ENCODE assay signal across 26 cellular contexts in genomic region chr12:5276327-5276880, GRCh38.
DNase-seq lines count a peak whose midpoint lies in the region; ATAC-seq and TF ChIP-seq lines count a peak whose summit lies in the region.
"Had no signal": no experiment of that assay in that cellular context is flagged by ENCODE, and none has a peak within 500 bp of the region (broad histone marks: within the 10 kb centered on the region; RNA-seq: fewer than 3 reads in every experiment).

No MANE protein-coding gene starts in this region.

- H3K36me3 ChIP-seq in mesendoderm (ENCODE audit: control insufficient read depth, insufficient read depth, low read length) (no peaks in the 10 kb centered on the region), osteoblast (ENCODE audit: insufficient read depth, low read length) (no peaks in the 10 kb centered on the region)
- H3K36me3 ChIP-seq: sigmoid colon, upper lobe of right lung, WERI-Rb-1 had no signal

- no peaks in the 10 kb centered on the region for H3K79me2 ChIP-seq in mesendoderm (ENCODE audit: control insufficient read depth, insufficient read depth, low read length)
- no peaks in the 10 kb centered on the region for H3K79me2 ChIP-seq in osteoblast (ENCODE audit: insufficient read depth, low read length)

- no peak for TF ChIP-seq CTCF in osteoblast (IDR thresholded peaks at IDR 0.05; ENCODE audit: extremely low read depth, low read depth, low read length)

- no peak overlapping the region for H3K56ac ChIP-seq in mesendoderm (ENCODE audit: low read length)

- H2BK5ac ChIP-seq in mesendoderm (ENCODE audit: low read length): no peak overlapping the region

- no peak overlapping the region for H3K23ac ChIP-seq in mesendoderm (ENCODE audit: low read length)

- H4K20me1 ChIP-seq in osteoblast (ENCODE audit: insufficient read depth, low read length): no peaks in the 10 kb centered on the region

- H3K27ac ChIP-seq in mesendoderm (ENCODE audit: low read depth, low read length) (no peak overlapping the region), osteoblast (ENCODE audit: low read depth, low read length) (no peak overlapping the region)
- H3K27ac ChIP-seq: psoas muscle, sigmoid colon, upper lobe of right lung, WERI-Rb-1 had no signal

- H4K8ac ChIP-seq in mesendoderm (ENCODE audit: low read depth, low read length): no peak overlapping the region

- H3K4me1 ChIP-seq in mesendoderm (ENCODE audit: control insufficient read depth, low read depth, low read length) (no peaks in the 10 kb centered on the region), osteoblast (ENCODE audit: insufficient read depth, low read length) (no peaks in the 10 kb centered on the region)
- H3K4me1 ChIP-seq: psoas muscle, sigmoid colon, upper lobe of right lung had no signal

- H3K4ac ChIP-seq in mesendoderm (ENCODE audit: low read depth, low read length): no peak overlapping the region

- H3K79me1 ChIP-seq in mesendoderm (ENCODE audit: low read length): no peaks in the 10 kb centered on the region

- H2AK5ac ChIP-seq in mesendoderm (ENCODE audit: low read length): no peak overlapping the region

- H3K18ac ChIP-seq in mesendoderm (ENCODE audit: low read length): peak overlapping the region; percentile 13

- H3K9me3 ChIP-seq in osteoblast (ENCODE audit: low read depth, low read length): peaks cover 3% of the 10 kb centered on the region
- H3K9me3 ChIP-seq: psoas muscle, sigmoid colon, upper lobe of right lung had no signal

- no peak overlapping the region for H3K9ac ChIP-seq in mesendoderm (ENCODE audit: low read length)

- H2BK120ac ChIP-seq in mesendoderm (ENCODE audit: low read depth, low read length): no peak overlapping the region

- ATAC-seq in HG03460 (IDR thresholded peaks at IDR 0.05; ENCODE audit: unreplicated experiment): no peak
- no peak for ATAC-seq in GM18520 (IDR thresholded peaks at IDR 0.05; ENCODE audit: unreplicated experiment)
- ATAC-seq: activated CD8-positive, alpha-beta memory T cell treated with anti-CD3 and anti-CD28 coated beads, Interleukin-2, amount 10 ng/mL, durations not matched to agents 7 days and 5 days; left ventricle myocardium superior; stimulated activated effector memory CD8-positive, alpha-beta T cell treated with anti-CD3 and anti-CD28 coated beads, Interleukin-12 subunit alpha, Interleukin-12 subunit beta, amount 100 ng/mL, for 72 hours; upper lobe of right lung had no signal

- WGBS in mesendoderm (ENCODE audit: extremely low coverage, insufficient coverage, low lambda C conversion rate): no CpG with 5 or more reads among the region's 4 CpGs

- H2AFZ ChIP-seq in osteoblast (ENCODE audit: low read length): no peak overlapping the region

- DNase-seq in NCI-H2081 (lab: John Stamatoyannopoulos, UW) (peak; percentile 36 to 74), NCI-H2081 treated with DMSO at 0.1 percent for 48 hours (lab: John Stamatoyannopoulos, UW) (no peak), NCI-H1105 treated with DMSO at 0.1 percent for 48 hours (lab: John Stamatoyannopoulos, UW) (peak; percentile 72), NCI-H69 (lab: John Stamatoyannopoulos, UW) (peak; percentile 90), mesendoderm (peak; percentile 71), osteoblast (ENCODE audit: insufficient read length, low spot score, missing footprints) (no peak)
- DNase-seq: activated CD4-positive, alpha-beta T cell treated with anti-CD3 and anti-CD28 coated beads, Interleukin-2, amount 50 U/mL, for 1 hour; activated CD8-positive, alpha-beta memory T cell treated with anti-CD3 and anti-CD28 coated beads, Interleukin-2, amount 10 ng/mL, durations not matched to agents 7 days and 5 days; activated naive CD4-positive, alpha-beta T cell; activated T-cell treated with anti-CD3 and anti-CD28 coated beads, Interleukin-2, amount 50 U/mL, for 48 hours; CD4-positive, CD25-positive, alpha-beta regulatory T cell; glutamatergic neuron; H7; Kasumi-1; left ventricle myocardium superior; naive B cell; NCI-H1048; NCI-H2227 treated with DMSO at 0.1 percent for 48 hours; psoas muscle; sigmoid colon; stimulated activated CD4-positive, alpha-beta T cell treated with anti-CD3 and anti-CD28 coated beads, Interleukin-4, amount 100 ng/mL, for 24 hours; upper lobe of right lung; WERI-Rb-1 had no signal

- H4K5ac ChIP-seq in mesendoderm (ENCODE audit: low read length): no peak overlapping the region

- no peak overlapping the region for H3K4me2 ChIP-seq in mesendoderm (ENCODE audit: low read length)
- H3K4me2 ChIP-seq in osteoblast (ENCODE audit: insufficient read depth, low read length): no peak overlapping the region

- H3K4me3 ChIP-seq in mesendoderm (ENCODE audit: low read length): no peak overlapping the region
- H3K4me3 ChIP-seq in osteoblast (ENCODE audit: insufficient read depth, low read length): no peak overlapping the region
- H3K4me3 ChIP-seq: psoas muscle, sigmoid colon, upper lobe of right lung had no signal

- no peaks in the 10 kb centered on the region for H3K27me3 ChIP-seq in mesendoderm (ENCODE audit: insufficient read depth, low read length, poor library complexity)
- H3K27me3 ChIP-seq in osteoblast (ENCODE audit: insufficient read depth, low read length): no peaks in the 10 kb centered on the region
- H3K27me3 ChIP-seq: sigmoid colon, upper lobe of right lung had no signal

- H2BK15ac ChIP-seq in mesendoderm (replicated peaks; ENCODE audit: low read depth): no peak overlapping the region

Comparison
In these comparisons a context has a peak if more than half of its experiments do, and no peak if none do; other contexts are left out.
1. DNase-seq: peak in NCI-H2081 (2 of 2), NCI-H1105 treated with DMSO at 0.1 percent for 48 hours (single experiment), NCI-H69 (single experiment) and mesendoderm (single experiment); none in NCI-H2081 treated with DMSO at 0.1 percent for 48 hours (single experiment) and osteoblast (single experiment).